Comparison of ENCODE assay signal across 15 cellular contexts in genomic region chr2:74138952-74139323, GRCh38. TPM values are rescaled to one million over a fixed set of nuclear protein-coding genes. Genes with fewer than 3 reads are reported as not detected.
DNase-seq lines count a peak whose midpoint lies in the region; ATAC-seq and TF ChIP-seq lines count a peak whose summit lies in the region.
"Had no signal": no experiment of that assay in that cellular context is flagged by ENCODE, and none has a peak within 500 bp of the region (broad histone marks: within the 10 kb centered on the region; RNA-seq: fewer than 3 reads in every experiment).

No MANE protein-coding gene starts in this region.

- peaks cover 3 to 32% of the 10 kb centered on the region in 2 experiments for H3K36me3 ChIP-seq in SK-N-SH (replicated peaks in 1 of 2; ENCODE audit: control insufficient read depth in 1 of 2, insufficient read depth in 2 of 2, low read length in 1 of 2)
- H3K36me3 ChIP-seq in MM.1S (replicated peaks; ENCODE audit: insufficient read depth, low read length): no peaks in the 10 kb centered on the region; the same call in 1 of the 2 replicates
- peaks cover 24% of the 10 kb centered on the region for H3K36me3 ChIP-seq in endodermal cell (ENCODE audit: control insufficient read depth, insufficient read depth, low read length)
- H3K36me3 ChIP-seq in trophoblast cell (ENCODE audit: control insufficient read depth in 1 of 2, insufficient read depth in 2 of 2, low read length in 2 of 2): peaks cover 5 to 13% of the 10 kb centered on the region in 2 experiments
- H3K36me3 ChIP-seq in gastroesophageal sphincter: peaks cover 0 to 57% of the 10 kb centered on the region in 2 donors

- POLR2A ChIA-PET in SK-N-SH (lab: Yijun Ruan, JAX): no interaction called here

- H3F3A ChIP-seq in SK-N-SH (replicated peaks; ENCODE audit: insufficient read depth) (no peaks in the 10 kb centered on the region), MM.1S (ENCODE audit: insufficient read depth, low read length) (no peaks in the 10 kb centered on the region)

- H3K79me2 ChIP-seq in SK-N-SH (ENCODE audit: insufficient read depth) (0 out of 2 replicates have a peak, but pooled peaks cover 4% of the 10 kb centered on the region), MM.1S (ENCODE audit: low read length) (peaks cover 17% of the 10 kb centered on the region), trophoblast cell (ENCODE audit: control insufficient read depth, insufficient read depth, low read length, poor library complexity) (no peaks in the 10 kb centered on the region)

- no peaks in the 10 kb centered on the region for H3K9me3 Mint-ChIP-seq in endodermal cell
- H3K9me3 Mint-ChIP-seq: natural killer cell had no signal

- 17% methylated on average over 1 of the region's 11 CpGs for WGBS in SK-N-SH (ENCODE audit: low lambda C conversion rate)
- WGBS in endodermal cell (ENCODE audit: insufficient coverage in 1 of 2, insufficient read length in 1 of 2), 2 experiments: 87 to 95% methylated on average over 8 to 11 of the region's 11 CpGs
- WGBS in trophoblast cell (ENCODE audit: extremely low coverage, insufficient coverage, insufficient read length): no CpG with 5 or more reads among the region's 11 CpGs
- 60% methylated on average over 1 of the region's 11 CpGs; no CpG with 5 or more reads in 1 of the 2 donors for WGBS in gastroesophageal sphincter (ENCODE audit: low coverage in 1 of 2), 2 donors

- no peak overlapping the region for H3K14ac ChIP-seq in trophoblast cell (ENCODE audit: low read length)

- peaks cover 43% of the 10 kb centered on the region for H3K36me3 Mint-ChIP-seq in endodermal cell (ENCODE audit: low read depth)
- H3K36me3 Mint-ChIP-seq: natural killer cell had no signal

- no peaks in the 10 kb centered on the region for H3K27me3 Mint-ChIP-seq in endodermal cell (ENCODE audit: insufficient read depth)

- ATAC-seq in SK-N-SH treated with all-trans-retinoic acid at 6 μM for 48 hours: no peak
- no peak for ATAC-seq in gastroesophageal sphincter
- ATAC-seq: natural killer cell had no signal

- TF ChIP-seq EP300 in SK-N-SH (IDR thresholded peaks at IDR 0.05; ENCODE audit: borderline replicate concordance in 1 of 2, low read depth in 1 of 2, low read length in 1 of 2): no peak
- no peak for TF ChIP-seq EP300 in gastroesophageal sphincter (IDR thresholded peaks at IDR 0.05)

- H3K9me2 ChIP-seq in SK-N-SH (no peaks in the 10 kb centered on the region), MM.1S (replicated peaks; ENCODE audit: insufficient read depth, low read length) (no peaks in the 10 kb centered on the region)

- H3K18ac ChIP-seq in trophoblast cell (ENCODE audit: low read length): no peak overlapping the region

- CTCF ChIA-PET in SK-N-SH (lab: Yijun Ruan, JAX): interaction anchor here (3.4 kb wide), 1 partner anchor 9 kb away, joined by 16 read pairs; the partner anchor contains the start of gene BOLA3

- no peak overlapping the region for H2BK12ac ChIP-seq in trophoblast cell (ENCODE audit: low read length)

- no peaks in the 10 kb centered on the region for H3K9me3 ChIP-seq in SK-N-SH
- H3K9me3 ChIP-seq in MM.1S (replicated peaks; ENCODE audit: insufficient read depth, low read length): no peaks in the 10 kb centered on the region
- H3K9me3 ChIP-seq in endodermal cell (ENCODE audit: control insufficient read depth, low read length): no peaks in the 10 kb centered on the region
- H3K9me3 ChIP-seq in trophoblast cell (ENCODE audit: insufficient read depth, low read depth, low read length): peaks cover 2% of the 10 kb centered on the region
- H3K9me3 ChIP-seq in gastroesophageal sphincter: no peaks in the 10 kb centered on the region
- H3K9me3 ChIP-seq: right atrium auricular region had no signal

- H3K23ac ChIP-seq in trophoblast cell (ENCODE audit: low read length): no peak overlapping the region

- H3K27me3 ChIP-seq in SK-N-SH (ENCODE audit: insufficient read depth) (no peaks in the 10 kb centered on the region), MM.1S (replicated peaks; ENCODE audit: insufficient read depth, low read length) (no peaks in the 10 kb centered on the region), endodermal cell (ENCODE audit: control insufficient read depth, insufficient read depth, low read length, poor library complexity, severe bottlenecking) (no peaks in the 10 kb centered on the region), trophoblast cell (ENCODE audit: insufficient read depth, low read length) (no peaks in the 10 kb centered on the region), gastroesophageal sphincter (no peaks in the 10 kb centered on the region)
- H3K27me3 ChIP-seq: right atrium auricular region had no signal

- H3K9ac ChIP-seq in SK-N-SH (no peak overlapping the region), MM.1S (ENCODE audit: low read length) (no peak overlapping the region), endodermal cell (ENCODE audit: extremely low read depth, low read length, poor library complexity, severe bottlenecking) (no peak overlapping the region), trophoblast cell (ENCODE audit: low read length) (no peak overlapping the region)

- H3K4me2 ChIP-seq in SK-N-SH (no peak overlapping the region), MM.1S (ENCODE audit: low read depth, low read length) (no peak overlapping the region), trophoblast cell (ENCODE audit: low read length) (no peak overlapping the region)

- H3K27ac ChIP-seq in SK-N-SH (ENCODE audit: low read depth in 2 of 2, low read length in 1 of 2) (no peak overlapping the region), MM.1S (ENCODE audit: low read length) (no peak overlapping the region), endodermal cell (ENCODE audit: low read depth, low read length) (no peak overlapping the region), trophoblast cell (ENCODE audit: low read depth, low read length) (no peak overlapping the region), gastroesophageal sphincter (no peak overlapping the region)
- H3K27ac ChIP-seq: right atrium auricular region had no signal

- DNase-seq in SK-N-SH (no peak), MM.1S (no peak), endodermal cell (peak; percentile 85), trophoblast cell (peak in 1 of 2 donors; percentile 33), NCI-H1417 (lab: John Stamatoyannopoulos, UW) (no peak)
- DNase-seq in stimulated activated CD4-positive, alpha-beta T cell treated with anti-CD3 and anti-CD28 coated beads, Interleukin-4, amount 100 ng/mL, for 1 hour: no peak
- DNase-seq: activated CD4-positive, alpha-beta T cell treated with anti-CD3 and anti-CD28 coated beads, Interleukin-2, amount 50 U/mL, for 48 hours; amygdala; GF-D8; MV-4-11; natural killer cell; stimulated activated CD4-positive, alpha-beta T cell treated with anti-CD3 and anti-CD28 coated beads, Interleukin-1b, Interleukin-23, amount 100 ng/mL, for 48 hours had no signal

- H2AFZ ChIP-seq in SK-N-SH (ENCODE audit: low read depth): no peak overlapping the region
- no peak overlapping the region for H2AFZ ChIP-seq in MM.1S (ENCODE audit: low read length)
- no peak overlapping the region for H2AFZ ChIP-seq in trophoblast cell (ENCODE audit: insufficient read depth, low read length, poor library complexity)

- TF ChIP-seq CTCF in SK-N-SH (IDR thresholded peaks at IDR 0.05) (peak; percentile 26; the same call in 1 of the 2 replicates), MM.1S (IDR thresholded peaks at IDR 0.05; ENCODE audit: low read length) (peak; percentile 13; the same call in 1 of the 2 replicates), endodermal cell (conservative IDR thresholded peaks at IDR 0.05) (peak; percentile 78), gastroesophageal sphincter (IDR thresholded peaks at IDR 0.05) (no peak)

- H3K4me1 ChIP-seq in SK-N-SH (ENCODE audit: control insufficient read depth in 1 of 2, insufficient read depth in 2 of 2, low read depth in 1 of 2, low read length in 1 of 2) (no peaks in the 10 kb centered on the region), MM.1S (ENCODE audit: low read length) (no peaks in the 10 kb centered on the region), endodermal cell (ENCODE audit: control insufficient read depth, insufficient read depth, low read length) (no peaks in the 10 kb centered on the region), trophoblast cell (ENCODE audit: control insufficient read depth in 1 of 2, insufficient read depth in 2 of 2, low read length in 2 of 2) (no peaks in the 10 kb centered on the region), gastroesophageal sphincter (no peaks in the 10 kb centered on the region)
- H3K4me1 ChIP-seq: right atrium auricular region had no signal

- no peak overlapping the region for H4K8ac ChIP-seq in trophoblast cell (ENCODE audit: low read depth, low read length)

- H3K4me3 ChIP-seq in SK-N-SH (ENCODE audit: low read depth in 2 of 2, low read length in 1 of 2) (no peak overlapping the region), MM.1S (ENCODE audit: low read length) (no peak overlapping the region), endodermal cell (ENCODE audit: low read length) (no peak overlapping the region), trophoblast cell (ENCODE audit: low read depth, low read length) (peak overlapping the region; percentile 1), gastroesophageal sphincter (no peak overlapping the region)
- H3K4me3 ChIP-seq: right atrium auricular region had no signal

- H3K4ac ChIP-seq in trophoblast cell (ENCODE audit: low read depth, low read length): no peak overlapping the region

- H2BK120ac ChIP-seq in trophoblast cell (ENCODE audit: insufficient read depth, low read length, poor library complexity): no peak overlapping the region

- no peaks in the 10 kb centered on the region for H3K79me1 ChIP-seq in trophoblast cell (ENCODE audit: low read length)

- no peak overlapping the region for H2BK5ac ChIP-seq in trophoblast cell (ENCODE audit: low read depth, low read length, poor library complexity)

- TF ChIP-seq POLR2A in gastroesophageal sphincter (IDR thresholded peaks at IDR 0.05): no peak

- no peak overlapping the region for H4K12ac ChIP-seq in trophoblast cell (ENCODE audit: low read depth, low read length)

- no peak overlapping the region for H3K4me3 Mint-ChIP-seq in endodermal cell
- H3K4me3 Mint-ChIP-seq: natural killer cell had no signal

- H2AK5ac ChIP-seq in trophoblast cell (ENCODE audit: low read length): no peak overlapping the region

- no peaks in the 10 kb centered on the region for H4K20me1 ChIP-seq in SK-N-SH (ENCODE audit: insufficient read depth)
- no peaks in the 10 kb centered on the region for H4K20me1 ChIP-seq in MM.1S (ENCODE audit: insufficient read depth, low read length)

- no peak for TF ChIP-seq RAD21 in SK-N-SH (IDR thresholded peaks at IDR 0.05; ENCODE audit: low read length)

- no peaks in the 10 kb centered on the region for H3K4me1 Mint-ChIP-seq in endodermal cell

- no peak overlapping the region for H3K27ac Mint-ChIP-seq in endodermal cell

- H4K91ac ChIP-seq in trophoblast cell (ENCODE audit: low read depth, low read length): no peak overlapping the region

RNA-seq across cellular contexts. Expression of gene BOLA3, which starts 8.8 kb away (rescaled TPM):
- polyA plus RNA-seq in SK-N-SH (2012; rRNA removed): 64.4 and 90.1 TPM in 2 replicates
- 96.8 and 144 TPM in 2 replicates for polyA plus RNA-seq in SK-N-SH (2012; cell fraction: cytosol; rRNA removed)
- polyA plus RNA-seq in SK-N-SH (2012; cell fraction: nucleus; rRNA removed): 17.9 and 18.5 TPM in 2 replicates
- 10 to 100 TPM; 42.5 to 43.2 TPM for total RNA-seq in endodermal cell
- 60.6 TPM for polyA plus RNA-seq in endodermal cell (2013, experiment 1 of 2)
- polyA plus RNA-seq in endodermal cell (2013, experiment 2 of 2): 62.9 TPM
- 41.3 and 45.1 TPM in 2 replicates for polyA plus RNA-seq in trophoblast cell (2013)
- 10 to 100 TPM; 15.5 to 43.1 (median 30.5) TPM for total RNA-seq in gastroesophageal sphincter

RNA-seq across cellular contexts. Expression of gene MOB1A, which starts 39.7 kb away (rescaled TPM):
- 15.3 and 19.7 TPM in 2 replicates for polyA plus RNA-seq in SK-N-SH (2012; rRNA removed)
- 26.8 and 31.0 TPM in 2 replicates for polyA plus RNA-seq in SK-N-SH (2012; cell fraction: cytosol; rRNA removed)
- 7.5 and 15.5 TPM in 2 replicates for polyA plus RNA-seq in SK-N-SH (2012; cell fraction: nucleus; rRNA removed)
- total RNA-seq in endodermal cell: 100 to 1,000 TPM in 1 of 2 donors, 10 to 100 TPM in 1; 92.3 to 125 TPM
- polyA plus RNA-seq in endodermal cell (2013, experiment 1 of 2): 73.3 TPM
- polyA plus RNA-seq in endodermal cell (2013, experiment 2 of 2): 70.5 TPM
- polyA plus RNA-seq in trophoblast cell (2013): 40.4 and 41.8 TPM in 2 replicates
- total RNA-seq in gastroesophageal sphincter: 100 to 1,000 TPM; 115 to 185 (median 133) TPM

RNA-seq across cellular contexts. Expression of gene MTHFD2, which starts 59.5 kb away (rescaled TPM):
- 68.6 and 82.6 TPM in 2 replicates for polyA plus RNA-seq in SK-N-SH (2012; rRNA removed)
- polyA plus RNA-seq in SK-N-SH (2012; cell fraction: cytosol; rRNA removed): 75.5 and 88.9 TPM in 2 replicates
- 67.4 and 69.4 TPM in 2 replicates for polyA plus RNA-seq in SK-N-SH (2012; cell fraction: nucleus; rRNA removed)
- 10 to 100 TPM; 77.4 to 84.5 TPM for total RNA-seq in endodermal cell
- polyA plus RNA-seq in endodermal cell (2013, experiment 1 of 2): 104 TPM
- polyA plus RNA-seq in endodermal cell (2013, experiment 2 of 2): 72.4 TPM
- polyA plus RNA-seq in trophoblast cell (2013): 94.1 and 99.7 TPM in 2 replicates
- 100 to 1,000 TPM in 1 of 4 donors, 10 to 100 TPM in 3; 20.9 to 110 (median 34.5) TPM for total RNA-seq in gastroesophageal sphincter

Comparison
In these comparisons a context has a peak if more than half of its experiments do, and no peak if none do; other contexts are left out.
1. CTCF ChIP-seq: peak in SK-N-SH (single experiment), MM.1S (single experiment) and endodermal cell (single experiment); none in gastroesophageal sphincter (0 of 4).